Comparison of ENCODE assay signal across 1 cellular context in the genomic region with DNA sequence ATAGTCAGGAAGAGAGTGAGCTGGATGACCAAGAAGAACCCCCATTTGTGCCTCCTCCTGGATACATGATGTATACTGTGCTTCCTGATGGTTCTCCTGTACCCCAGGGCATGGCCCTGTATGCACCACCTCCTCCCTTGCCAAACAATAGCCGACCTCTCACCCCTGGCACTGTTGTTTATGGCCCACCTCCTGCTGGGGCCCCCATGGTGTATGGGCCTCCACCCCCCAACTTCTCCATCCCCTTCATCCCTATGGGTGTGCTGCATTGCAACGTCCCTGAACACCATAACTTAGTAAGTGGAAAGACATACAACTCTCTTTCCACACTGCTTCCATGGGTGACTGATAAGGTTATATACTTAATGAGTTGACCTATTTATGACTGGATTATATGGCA.
TF ChIP-seq lines count a peak whose summit lies in the region.

No MANE protein-coding gene starts in this region.

TF ChIP-seq in H1, 55 proteins besides CTCF, POLR2A, EP300 and RAD21:
- TF ChIP-seq EGR1 (IDR thresholded peaks at IDR 0.05; ENCODE audit: borderline replicate concordance, low read depth, low read length) (no peak), SP4 (IDR thresholded peaks at IDR 0.05; ENCODE audit: low read length) (no peak), ATF2 (IDR thresholded peaks at IDR 0.05; ENCODE audit: low read length) (no peak), RXRA (IDR thresholded peaks at IDR 0.05; ENCODE audit: insufficient read depth, low read depth, low read length) (no peak), EZH2 (IDR thresholded peaks at IDR 0.05; ENCODE audit: low read depth, low read length, severe bottlenecking) (no peak), JUN (IDR thresholded peaks at IDR 0.05; ENCODE audit: low read depth, low read length) (no peak), HDAC2 (IDR thresholded peaks at IDR 0.05; ENCODE audit: borderline replicate concordance in 1 of 2, low read depth in 2 of 2, low read length in 2 of 2) (no peak), BCL11A (IDR thresholded peaks at IDR 0.05; ENCODE audit: low read depth in 2 of 2, low read length in 2 of 2) (no peak)
TF ChIP-seq in H1: peak in this region for 0.
